21 cellular contexts compared by ENCODE assay signal in genomic region chr9:81979196-81979595, GRCh38. TPM values are rescaled to one million over a fixed set of nuclear protein-coding genes. Genes with fewer than 3 reads are reported as not detected.
A peak's percentile ranks its signal among the peaks of the same experiment; 100 is the strongest.
DNase-seq lines count a peak whose midpoint lies in the region; ATAC-seq lines count a peak whose summit lies in the region.
"Had no signal": no experiment of that assay in that cellular context is flagged by ENCODE, and none has a peak within 500 bp of the region (broad histone marks: within the 10 kb centered on the region; RNA-seq: fewer than 3 reads in every experiment).

No MANE protein-coding gene starts in this region.

- no peak overlapping the region for H3K4me3 Mint-ChIP-seq in activated CD4-positive, alpha-beta memory T cell treated with anti-CD3 and anti-CD28 coated beads, Interleukin-2, amount 10 ng/mL, durations not matched to agents 7 days and 5 days
- H3K4me3 Mint-ChIP-seq: activated CD4-positive, alpha-beta T cell treated with anti-CD3 and anti-CD28 coated beads, Interleukin-2, amount 10 ng/mL, durations not matched to agents 24 days and 14 days; brain had no signal

- DNase-seq in M059J (ENCODE audit: low read depth) (peak; percentile 4), NCI-H1694 treated with DMSO at 0.1 percent for 48 hours (lab: John Stamatoyannopoulos, UW) (no peak), NCI-H146 treated with DMSO at 0.1 percent for 48 hours (lab: John Stamatoyannopoulos, UW; ENCODE audit: unreplicated experiment) (no peak)
- no peak for DNase-seq in activated CD4-positive, alpha-beta memory T cell treated with anti-CD3 and anti-CD28 coated beads, Interleukin-2, amount 10 ng/mL, durations not matched to agents 7 days and 5 days
- DNase-seq: activated CD4-positive, alpha-beta T cell treated with anti-CD3 and anti-CD28 coated beads, Interleukin-2, amount 10 ng/mL, durations not matched to agents 24 days and 14 days; activated naive CD4-positive, alpha-beta T cell treated with anti-CD3 and anti-CD28 coated beads, Interleukin-2, amount 50 U/mL, for 16 hours; dermis blood vessel endothelial cell; esophagus squamous epithelium; heart left ventricle; NCI-H1105 treated with DMSO at 0.1 percent for 48 hours; NCI-H2227 treated with DMSO at 0.1 percent for 48 hours; stimulated activated CD4-positive, alpha-beta T cell treated with anti-CD3 and anti-CD28 coated beads, Interleukin-2, amount 100 ng/mL, for 24 hours; T1000; testis had no signal

- CTCF ChIA-PET in activated CD4-positive, alpha-beta memory T cell treated with anti-CD3 and anti-CD28 coated beads, Interleukin-2, amount 10 ng/mL, durations not matched to agents 7 days and 5 days (lab: Charles Lee) = no interaction called here

- ATAC-seq in GM19351 (IDR thresholded peaks at IDR 0.05; ENCODE audit: unreplicated experiment) (peak; percentile 88), HG02852 (IDR thresholded peaks at IDR 0.05; ENCODE audit: unreplicated experiment) (peak; percentile 87), HG03457 (IDR thresholded peaks at IDR 0.05; ENCODE audit: unreplicated experiment) (no peak)
- ATAC-seq: heart left ventricle, sciatic nerve had no signal

- H3K4me1 Mint-ChIP-seq in activated CD4-positive, alpha-beta memory T cell treated with anti-CD3 and anti-CD28 coated beads, Interleukin-2, amount 10 ng/mL, durations not matched to agents 7 days and 5 days = no peaks in the 10 kb centered on the region
- H3K4me1 Mint-ChIP-seq: activated CD4-positive, alpha-beta T cell treated with anti-CD3 and anti-CD28 coated beads, Interleukin-2, amount 10 ng/mL, durations not matched to agents 24 days and 14 days; brain had no signal

- POLR2A ChIA-PET in activated CD4-positive, alpha-beta memory T cell treated with anti-CD3 and anti-CD28 coated beads, Interleukin-2, amount 10 ng/mL, durations not matched to agents 7 days and 5 days (lab: Charles Lee) = no interaction called here

- no peaks in the 10 kb centered on the region for H3K36me3 Mint-ChIP-seq in activated CD4-positive, alpha-beta memory T cell treated with anti-CD3 and anti-CD28 coated beads, Interleukin-2, amount 10 ng/mL, durations not matched to agents 7 days and 5 days (ENCODE audit: low read depth)
- H3K36me3 Mint-ChIP-seq: brain had no signal

- H3K27ac Mint-ChIP-seq in activated CD4-positive, alpha-beta memory T cell treated with anti-CD3 and anti-CD28 coated beads, Interleukin-2, amount 10 ng/mL, durations not matched to agents 7 days and 5 days = no peak overlapping the region
- H3K27ac Mint-ChIP-seq: activated CD4-positive, alpha-beta T cell treated with anti-CD3 and anti-CD28 coated beads, Interleukin-2, amount 10 ng/mL, durations not matched to agents 24 days and 14 days; brain had no signal

- peaks cover 10% of the 10 kb centered on the region for H3K9me3 Mint-ChIP-seq in activated CD4-positive, alpha-beta memory T cell treated with anti-CD3 and anti-CD28 coated beads, Interleukin-2, amount 10 ng/mL, durations not matched to agents 7 days and 5 days

- no peaks in the 10 kb centered on the region for H3K27me3 Mint-ChIP-seq in activated CD4-positive, alpha-beta memory T cell treated with anti-CD3 and anti-CD28 coated beads, Interleukin-2, amount 10 ng/mL, durations not matched to agents 7 days and 5 days
- H3K27me3 Mint-ChIP-seq: activated CD4-positive, alpha-beta T cell treated with anti-CD3 and anti-CD28 coated beads, Interleukin-2, amount 10 ng/mL, durations not matched to agents 24 days and 14 days had no signal

RNA-seq across cellular contexts. Expression of gene SPATA31D1, which starts 9.4 kb away (rescaled TPM):
- total RNA-seq in M059J (2014; rRNA removed; shearing (Covaris generic)) = not detected in 2 replicates
- total RNA-seq in activated CD4-positive, alpha-beta memory T cell treated with anti-CD3 and anti-CD28 coated beads, Interleukin-2, amount 10 ng/mL, durations not matched to agents 7 days and 5 days = not detected
- total RNA-seq: activated CD4-positive, alpha-beta T cell treated with anti-CD3 and anti-CD28 coated beads, Interleukin-2, amount 10 ng/mL, durations not matched to agents 24 days and 14 days; dermis blood vessel endothelial cell; esophagus squamous epithelium; mesenteric fat pad; sciatic nerve; SJSA1 had no signal

RNA-seq across cellular contexts. Expression of gene SPATA31D3, which starts 35.9 kb away (rescaled TPM):
- not detected in 2 replicates for total RNA-seq in M059J (2014; rRNA removed; shearing (Covaris generic))
- not detected for total RNA-seq in activated CD4-positive, alpha-beta memory T cell treated with anti-CD3 and anti-CD28 coated beads, Interleukin-2, amount 10 ng/mL, durations not matched to agents 7 days and 5 days
- total RNA-seq: activated CD4-positive, alpha-beta T cell treated with anti-CD3 and anti-CD28 coated beads, Interleukin-2, amount 10 ng/mL, durations not matched to agents 24 days and 14 days; dermis blood vessel endothelial cell; esophagus squamous epithelium; heart left ventricle; mesenteric fat pad; sciatic nerve; SJSA1 had no signal

RNA-seq across cellular contexts. Expression of gene SPATA31D4, which starts 51.0 kb away (rescaled TPM):
- not detected in 2 replicates for total RNA-seq in M059J (2014; rRNA removed; shearing (Covaris generic))
- total RNA-seq in activated CD4-positive, alpha-beta memory T cell treated with anti-CD3 and anti-CD28 coated beads, Interleukin-2, amount 10 ng/mL, durations not matched to agents 7 days and 5 days = not detected
- total RNA-seq: activated CD4-positive, alpha-beta T cell treated with anti-CD3 and anti-CD28 coated beads, Interleukin-2, amount 10 ng/mL, durations not matched to agents 24 days and 14 days; dermis blood vessel endothelial cell; esophagus squamous epithelium; heart left ventricle; mesenteric fat pad; sciatic nerve; SJSA1 had no signal
